In the genomic region with DNA sequence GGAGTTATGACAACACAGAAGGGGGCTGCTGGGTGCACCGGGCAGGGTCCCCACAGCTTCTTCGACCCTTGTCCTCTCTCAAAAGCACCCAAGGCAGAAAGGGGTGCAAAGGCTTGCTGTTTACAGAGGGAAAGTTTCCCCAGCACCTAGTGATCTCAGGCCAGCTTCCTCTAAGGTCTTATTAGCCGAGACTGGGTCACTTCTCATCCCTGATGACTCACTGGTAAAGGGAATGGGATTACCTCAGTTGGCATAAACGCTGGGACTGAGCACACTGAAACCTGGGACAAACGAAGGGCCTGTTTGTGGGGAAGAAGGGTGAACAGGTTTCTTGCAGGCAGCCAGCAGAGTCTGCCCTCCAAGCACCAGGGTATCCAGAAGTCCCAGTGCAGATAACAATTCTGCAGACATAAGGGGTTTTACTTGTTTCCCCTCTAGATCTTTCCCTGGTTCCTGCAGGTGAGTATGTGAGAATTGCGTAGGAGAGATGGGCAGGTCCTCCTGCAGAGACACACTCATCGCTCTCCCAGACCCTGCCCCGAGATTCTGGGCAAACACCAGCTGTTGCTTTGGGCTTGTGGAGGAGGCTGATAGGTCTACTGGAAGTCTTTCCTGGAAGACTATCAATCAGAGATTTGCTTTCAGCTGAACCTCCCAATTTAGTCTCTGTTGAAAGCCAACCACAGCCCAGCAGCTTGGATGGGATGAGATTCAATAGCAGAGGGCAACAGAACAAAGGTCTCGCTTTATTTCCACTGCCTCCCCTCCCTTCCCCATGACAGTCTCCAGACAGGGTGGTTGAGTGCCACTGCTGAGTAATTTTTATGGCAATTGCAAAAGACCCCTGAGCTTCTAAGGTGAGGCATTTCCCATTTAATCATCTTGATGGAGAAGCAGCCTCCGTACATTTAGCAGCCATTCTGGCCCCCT, we compare ENCODE assay signal across 19 cellular contexts. TPM values are rescaled to one million over a fixed set of nuclear protein-coding genes. Genes with fewer than 3 reads are reported as not detected.
DNase-seq lines count a peak whose midpoint lies in the region; ATAC-seq and TF ChIP-seq lines count a peak whose summit lies in the region.
"Had no signal": no experiment of that assay in that cellular context is flagged by ENCODE, and none has a peak within 500 bp of the region (broad histone marks: within the 10 kb centered on the region; RNA-seq: fewer than 3 reads in every experiment).

No MANE protein-coding gene starts in this region.

- no peaks in the 10 kb centered on the region for H3K36me3 Mint-ChIP-seq in activated CD4-positive, alpha-beta T cell treated with anti-CD3 and anti-CD28 coated beads for 36 hours (ENCODE audit: low read depth)

- H3K27me3 Mint-ChIP-seq in activated CD4-positive, alpha-beta T cell treated with anti-CD3 and anti-CD28 coated beads for 36 hours: peaks cover 19% of the 10 kb centered on the region

- no peak overlapping the region for H3K27ac ChIP-seq in BLaER1 treated with 17β-estradiol and CSF1 and Interleukin-3, amounts not matched to agents 10 nM and 100 nM
- H3K27ac ChIP-seq in mammary epithelial cell (ENCODE audit: insufficient read depth, low read depth, low read length): no peak overlapping the region
- H3K27ac ChIP-seq: epithelial cell of prostate, skin epidermis had no signal

- H3K9ac ChIP-seq in BLaER1 treated with 17β-estradiol and CSF1 and Interleukin-3, amounts not matched to agents 10 nM and 100 nM: no peak overlapping the region
- H3K9ac ChIP-seq in mammary epithelial cell (ENCODE audit: insufficient read depth, low read length): no peak overlapping the region

- DNase-seq in NCI-H1694 (lab: John Stamatoyannopoulos, UW): peak; percentile 60
- peak; percentile 39 for DNase-seq in mammary epithelial cell
- DNase-seq in left kidney (ENCODE audit: low read depth, low spot score): peak; percentile 82
- DNase-seq in activated CD4-positive, alpha-beta T cell treated with anti-CD3 and anti-CD28 coated beads for 36 hours: no peak
- no peak for DNase-seq in AG08396 (ENCODE audit: low spot score)
- DNase-seq in stimulated activated CD4-positive, alpha-beta T cell treated with anti-CD3 and anti-CD28 coated beads, Interleukin-1b, Interleukin-23, amount 100 ng/mL, for 48 hours: no peak
- DNase-seq: activated effector memory CD4-positive, alpha-beta T cell treated with anti-CD3 and anti-CD28 coated beads, Interleukin-2, amount 50 U/mL, for 16 hours; amygdala; BE2C; MV-4-11; NCI-H2171 treated with DMSO at 0.1 percent for 48 hours; NK-92 treated with Interleukin-12 subunit alpha and Interleukin-12 subunit beta, amount 100 ng/mL, for 24 hours had no signal

- H3K27me3 ChIP-seq in BLaER1 treated with 17β-estradiol and CSF1 and Interleukin-3, amounts not matched to agents 10 nM and 100 nM: no peaks in the 10 kb centered on the region
- no peaks in the 10 kb centered on the region for H3K27me3 ChIP-seq in mammary epithelial cell (ENCODE audit: insufficient read depth, low read length)

- intact Hi-C loops in mammary epithelial cell (cut with micrococcal nuclease): no loop called here
- intact Hi-C loops in activated CD4-positive, alpha-beta T cell treated with anti-CD3 and anti-CD28 coated beads for 36 hours (cut with DNase I, micrococcal nuclease): no loop called here

- BruUV-seq in mammary epithelial cell (replicated peaks; lab: Mats Ljungman, UMichigan): no TSS peak

- TF ChIP-seq CTCF in mammary epithelial cell (conservative IDR thresholded peaks at IDR 0.05 in 1 of 2, IDR thresholded peaks at IDR 0.05 in 1 of 2; ENCODE audit: extremely low read depth in 1 of 2, insufficient read depth in 1 of 2, low read depth in 1 of 2, low read length in 2 of 2): no peak

- peaks cover 3% of the 10 kb centered on the region for H3K4me1 Mint-ChIP-seq in activated CD4-positive, alpha-beta T cell treated with anti-CD3 and anti-CD28 coated beads for 36 hours

- H3K36me3 ChIP-seq in BLaER1 treated with 17β-estradiol and CSF1 and Interleukin-3, amounts not matched to agents 10 nM and 100 nM: peaks cover 0 to 6% (median 0%) of the 10 kb centered on the region in 11 experiments; a peak in 3 of 22 replicates
- no peaks in the 10 kb centered on the region for H3K36me3 ChIP-seq in mammary epithelial cell (ENCODE audit: insufficient read depth, low read length)
- H3K36me3 ChIP-seq: BE2C had no signal

- in situ Hi-C loops in mammary epithelial cell (cut with MboI; ENCODE audit: low sequenced_read_pairs in 2 of 2): loop anchor here in 1 of 2 donors (25.0 kb wide), 1 partner anchor 590 kb away; no protein-coding TSS in a partner anchor

- CTCF ChIA-PET in mammary epithelial cell (lab: Charles Lee; ENCODE audit: low non-redundant PET): no interaction called here
- CTCF ChIA-PET in activated CD4-positive, alpha-beta T cell treated with anti-CD3 and anti-CD28 coated beads for 36 hours (lab: Charles Lee): interaction anchor here (1.0 to 2.0 kb wide), 5 partner anchors 10 to 329 kb away, joined by 3 to 9 read pairs (median 6); no protein-coding TSS in a partner anchor

- dilution Hi-C loops in mammary epithelial cell (cut with HindIII; ENCODE audit: low sequenced_read_pairs): loop anchor here (25.0 kb wide), 1 partner anchor 590 kb away; no protein-coding TSS in a partner anchor

- H3K4me2 ChIP-seq in BLaER1 treated with 17β-estradiol and CSF1 and Interleukin-3, amounts not matched to agents 10 nM and 100 nM: peak overlapping the region in 9 of 11 experiments; percentile 30 to 60 (median 49); a peak in 19 of 22 replicates
- H3K4me2 ChIP-seq in mammary epithelial cell (ENCODE audit: insufficient read depth, low read depth, low read length): no peak overlapping the region

- POLR2A ChIA-PET in activated CD4-positive, alpha-beta T cell treated with anti-CD3 and anti-CD28 coated beads for 36 hours (lab: Charles Lee): no interaction called here

- no peaks in the 10 kb centered on the region for H3K9me3 Mint-ChIP-seq in activated CD4-positive, alpha-beta T cell treated with anti-CD3 and anti-CD28 coated beads for 36 hours (ENCODE audit: low read depth)
- H3K9me3 Mint-ChIP-seq: T-helper 1 cell treated with Interleukin-12 subunit alpha and Interleukin-12 subunit beta and Interleukin-4 antibody, amounts not matched to agents 30 μg/mL and 1 μg/mL, for 36 hours had no signal

- no peak overlapping the region for H3K27ac Mint-ChIP-seq in activated CD4-positive, alpha-beta T cell treated with anti-CD3 and anti-CD28 coated beads for 36 hours
- H3K27ac Mint-ChIP-seq: T-helper 1 cell treated with Interleukin-12 subunit alpha and Interleukin-12 subunit beta and Interleukin-4 antibody, amounts not matched to agents 30 μg/mL and 1 μg/mL, for 36 hours had no signal

- no peaks in the 10 kb centered on the region for H3K79me2 ChIP-seq in mammary epithelial cell (ENCODE audit: insufficient read depth, low read length)

- 57% methylated on average over 10 of the region's 10 CpGs for WGBS in mammary epithelial cell (ENCODE audit: low coverage, missing lambda C conversion rate)

- no peak overlapping the region for H3K4me3 Mint-ChIP-seq in activated CD4-positive, alpha-beta T cell treated with anti-CD3 and anti-CD28 coated beads for 36 hours
- H3K4me3 Mint-ChIP-seq: T-helper 1 cell treated with Interleukin-12 subunit alpha and Interleukin-12 subunit beta and Interleukin-4 antibody, amounts not matched to agents 30 μg/mL and 1 μg/mL, for 36 hours had no signal

- peaks cover 0 to 11% (median 0%) of the 10 kb centered on the region in 11 experiments; a peak in 5 of 22 replicates for H4K20me1 ChIP-seq in BLaER1 treated with 17β-estradiol and CSF1 and Interleukin-3, amounts not matched to agents 10 nM and 100 nM
- no peaks in the 10 kb centered on the region for H4K20me1 ChIP-seq in mammary epithelial cell (ENCODE audit: insufficient read depth, low read length)

- 0 out of 22 replicates have a peak, but pooled peaks cover 0 to 5% (median 0%) of the 10 kb centered on the region in 11 experiments for H3K9me3 ChIP-seq in BLaER1 treated with 17β-estradiol and CSF1 and Interleukin-3, amounts not matched to agents 10 nM and 100 nM (replicated peaks in 1 of 11)
- H3K9me3 ChIP-seq in mammary epithelial cell (replicated peaks; ENCODE audit: insufficient read depth, low read length): no peaks in the 10 kb centered on the region
- H3K9me3 ChIP-seq: BE2C had no signal

- ATAC-seq in activated CD4-positive, alpha-beta T cell treated with anti-CD3 and anti-CD28 coated beads for 36 hours: no peak
- ATAC-seq in GM18520 (IDR thresholded peaks at IDR 0.05; ENCODE audit: unreplicated experiment): no peak
- ATAC-seq: activated CD4-positive, CD25-positive, alpha-beta regulatory T cell treated with anti-CD3 and anti-CD28 coated beads, Interleukin-2, amount 50 U/mL, for 24 hours; Right ventricle myocardium inferior had no signal

- no peak overlapping the region for H3K4me3 ChIP-seq in BLaER1 treated with 17β-estradiol and CSF1 and Interleukin-3, amounts not matched to agents 10 nM and 100 nM
- H3K4me3 ChIP-seq in mammary epithelial cell (replicated peaks in 1 of 3; ENCODE audit: insufficient read depth in 1 of 3, low read depth in 2 of 3, low read length in 3 of 3): no peak overlapping the region
- H3K4me3 ChIP-seq: skin epidermis had no signal

- no peak overlapping the region for H2AFZ ChIP-seq in mammary epithelial cell (ENCODE audit: low read depth, low read length)

- peaks cover 4 to 24% (median 22%) of the 10 kb centered on the region in 10 experiments; a peak in 18 of 20 replicates for H3K4me1 ChIP-seq in BLaER1 treated with 17β-estradiol and CSF1 and Interleukin-3, amounts not matched to agents 10 nM and 100 nM
- peaks cover 13% of the 10 kb centered on the region for H3K4me1 ChIP-seq in mammary epithelial cell (ENCODE audit: insufficient read depth, low read length)
- H3K4me1 ChIP-seq: BE2C had no signal

RNA-seq across cellular contexts. Expression of gene KCNG1, which starts 25.7 kb away (rescaled TPM):
- 10 to 100 TPM; 43.9 to 53.0 TPM for total RNA-seq in mammary epithelial cell
- polyA plus RNA-seq in mammary epithelial cell: 19.2 TPM
- 19.2 TPM for polyA minus RNA-seq in mammary epithelial cell
- total RNA-seq in activated CD4-positive, alpha-beta T cell treated with anti-CD3 and anti-CD28 coated beads for 36 hours: 1 to 10 TPM; 2.5 to 2.8 TPM

RNA-seq across cellular contexts. Expression of gene MOCS3, which starts 38.5 kb away (rescaled TPM):
- 10 to 100 TPM in 1 of 2 donors, 1 to 10 TPM in 1; 7.2 to 10.8 TPM for total RNA-seq in mammary epithelial cell
- 6.8 TPM for polyA plus RNA-seq in mammary epithelial cell
- 4.8 TPM for polyA minus RNA-seq in mammary epithelial cell
- total RNA-seq in activated CD4-positive, alpha-beta T cell treated with anti-CD3 and anti-CD28 coated beads for 36 hours: 1 to 10 TPM; 3.1 to 3.8 TPM

RNA-seq across cellular contexts. Expression of gene DPM1, which starts 38.8 kb away (rescaled TPM):
- 10 to 100 TPM; 63.5 to 63.9 TPM for total RNA-seq in mammary epithelial cell
- polyA plus RNA-seq in mammary epithelial cell: 71.9 TPM
- polyA minus RNA-seq in mammary epithelial cell: 14.3 TPM
- total RNA-seq in activated CD4-positive, alpha-beta T cell treated with anti-CD3 and anti-CD28 coated beads for 36 hours: 10 to 100 TPM; 55.6 to 72.1 TPM

Comparison
In these comparisons a context has a peak if more than half of its experiments do, and no peak if none do; other contexts are left out.
1. DNase-seq: peak in NCI-H1694 (single experiment), mammary epithelial cell (single experiment) and left kidney (single experiment); none in activated CD4-positive, alpha-beta T cell treated with anti-CD3 and anti-CD28 coated beads for 36 hours (single experiment), AG08396 (single experiment) and stimulated activated CD4-positive, alpha-beta T cell treated with anti-CD3 and anti-CD28 coated beads, Interleukin-1b, Interleukin-23, amount 100 ng/mL, for 48 hours (single experiment).
2. RNA of gene KCNG1, which starts 25.7 kb away (total RNA-seq): 43.9 to 53.0 TPM in mammary epithelial cell; 2.5 to 2.8 TPM in activated CD4-positive, alpha-beta T cell treated with anti-CD3 and anti-CD28 coated beads for 36 hours; every median in the first group is over 10 times any median in the second.